10 cellular contexts compared by ENCODE assay signal in the genomic region with DNA sequence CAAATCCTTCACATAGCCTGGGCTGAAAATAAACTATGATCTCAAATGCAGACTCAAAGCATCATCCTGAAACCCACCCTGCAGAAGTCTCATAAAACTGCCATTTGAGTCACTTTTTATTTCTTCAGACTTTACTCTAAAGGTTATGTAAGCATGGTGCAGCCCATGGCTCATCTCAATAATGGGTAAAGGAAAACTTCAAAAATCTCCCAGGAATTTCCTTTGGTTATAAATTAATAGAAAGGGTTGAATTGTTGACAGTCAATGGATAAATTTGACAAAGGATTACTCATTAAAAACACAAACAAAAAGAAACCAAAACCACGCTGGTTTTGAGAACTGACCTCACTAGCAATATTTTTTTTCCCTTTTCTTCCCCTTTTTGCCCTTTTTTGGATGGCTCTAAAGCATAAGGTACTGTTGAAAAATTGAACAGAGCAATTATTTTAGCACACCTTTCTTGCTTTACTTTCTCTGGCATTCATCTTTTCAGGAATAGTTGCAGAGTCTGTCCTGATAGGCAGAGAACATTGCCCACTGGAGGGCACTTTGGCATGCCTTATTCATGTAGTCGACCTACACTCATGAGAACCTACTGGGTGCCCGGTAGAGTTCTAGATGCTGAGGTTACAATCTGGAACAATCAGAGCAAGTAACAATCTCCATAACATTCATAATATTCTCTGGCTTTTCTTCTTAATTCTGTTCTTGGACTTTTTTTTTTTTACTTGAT.
DNase-seq lines count a peak whose midpoint lies in the region; ATAC-seq and TF ChIP-seq lines count a peak whose summit lies in the region.
"Had no signal": no experiment of that assay in that cellular context is flagged by ENCODE, and none has a peak within 500 bp of the region (broad histone marks: within the 10 kb centered on the region; RNA-seq: fewer than 3 reads in every experiment).

No MANE protein-coding gene starts in this region.

- DNase-seq in GM13977 (ENCODE audit: low spot score) = peak; percentile 26
- DNase-seq in NOMO-1 treated with dmso at 0.1 percent for 144 hours (lab: John Stamatoyannopoulos, UW; ENCODE audit: unreplicated experiment) = peak; percentile 36
- DNase-seq in kidney glomerular epithelial cell (lab: John Stamatoyannopoulos, UW) = peak; percentile 93
- DNase-seq in COLO829 (ENCODE audit: low spot score) = no peak
- no peak for DNase-seq in SJCRH30
- DNase-seq: left colon, Peyer's patch had no signal

- no peaks in the 10 kb centered on the region for H3K27me3 ChIP-seq in SJCRH30
- H3K27me3 ChIP-seq: Peyer's patch had no signal

- TF ChIP-seq CTCF in GM13977 (IDR thresholded peaks at IDR 0.05; ENCODE audit: extremely low read depth, insufficient read depth, missing control alignments) = peak; percentile 37

- no peaks in the 10 kb centered on the region; the same call in 1 of the 2 replicates for H3K9me3 ChIP-seq in SJCRH30 (replicated peaks)
- H3K9me3 ChIP-seq: Peyer's patch had no signal

- H3K36me3 ChIP-seq in SJCRH30 = no peaks in the 10 kb centered on the region
- H3K36me3 ChIP-seq: Peyer's patch had no signal

- ATAC-seq in HG02588 (IDR thresholded peaks at IDR 0.05; ENCODE audit: unreplicated experiment) = peak; percentile 53
- ATAC-seq in HG03469 (IDR thresholded peaks at IDR 0.05; ENCODE audit: unreplicated experiment) = no peak
- ATAC-seq in GM19328 (IDR thresholded peaks at IDR 0.05; ENCODE audit: unreplicated experiment) = no peak
- ATAC-seq: left colon had no signal

- in situ Hi-C loops in GM13977 (cut with MboI; ENCODE audit: low pct_unique_long_range_greater_than_20kb, low sequenced_read_pairs, unreplicated experiment) = loop anchor here (25.0 kb wide), 1 partner anchor 526 kb away; no protein-coding TSS in a partner anchor

- H3K4me1 ChIP-seq in SJCRH30 = no peaks in the 10 kb centered on the region
- H3K4me1 ChIP-seq: Peyer's patch had no signal

- no peak overlapping the region for H3K4me3 ChIP-seq in SJCRH30
- H3K4me3 ChIP-seq: Peyer's patch had no signal

- H3K27ac ChIP-seq in SJCRH30 = no peak overlapping the region
- H3K27ac ChIP-seq: Peyer's patch had no signal

Comparison
In these comparisons a context has a peak if more than half of its experiments do, and no peak if none do; other contexts are left out.
1. DNase-seq: peak in GM13977 (single experiment), NOMO-1 treated with dmso at 0.1 percent for 144 hours (single experiment) and kidney glomerular epithelial cell (single experiment); none in COLO829 (single experiment) and SJCRH30 (0 of 2).